Comparison of ENCODE assay signal across 13 cellular contexts in genomic region chr7:41637051-41637450, GRCh38.
"Had no signal": no experiment of that assay in that cellular context is flagged by ENCODE, and none has a peak within 500 bp of the region (broad histone marks: within the 10 kb centered on the region; RNA-seq: fewer than 3 reads in every experiment).

No MANE protein-coding gene starts in this region.

- ATAC-seq: lower lobe of right lung; stimulated activated naive CD8-positive, alpha-beta T cell treated with anti-CD3 and anti-CD28 coated beads, Interleukin-15, amount 100 ng/mL, for 72 hours had no signal

- H3K27ac ChIP-seq: brain microvascular endothelial cell, lower lobe of right lung, neural progenitor cell, skin epidermis, uterus had no signal

- DNase-seq: activated B cell treated with CpG ODN at 0.5 μM for 24 hours; activated CD4-positive, alpha-beta T cell treated with anti-CD3 and anti-CD28 coated beads, Interleukin-2, amount 10 ng/mL, durations not matched to agents 24 days and 14 days; activated CD8-positive, alpha-beta memory T cell treated with anti-CD3 and anti-CD28 coated beads for 24 hours; brain microvascular endothelial cell; hypothalamus; lower lobe of right lung; midbrain; stimulated activated CD4-positive, alpha-beta T cell treated with anti-CD3 and anti-CD28 coated beads, Interleukin-4, amount 100 ng/mL, for 4 hours; stimulated activated naive CD8-positive, alpha-beta T cell treated with anti-CD3 and anti-CD28 coated beads, Interleukin-15, amount 100 ng/mL, for 72 hours; T-helper 2 cell; uterus had no signal

- H3K4me3 ChIP-seq: lower lobe of right lung, neural progenitor cell, skin epidermis, uterus had no signal
